8 cellular contexts compared by ENCODE assay signal in the genomic region with DNA sequence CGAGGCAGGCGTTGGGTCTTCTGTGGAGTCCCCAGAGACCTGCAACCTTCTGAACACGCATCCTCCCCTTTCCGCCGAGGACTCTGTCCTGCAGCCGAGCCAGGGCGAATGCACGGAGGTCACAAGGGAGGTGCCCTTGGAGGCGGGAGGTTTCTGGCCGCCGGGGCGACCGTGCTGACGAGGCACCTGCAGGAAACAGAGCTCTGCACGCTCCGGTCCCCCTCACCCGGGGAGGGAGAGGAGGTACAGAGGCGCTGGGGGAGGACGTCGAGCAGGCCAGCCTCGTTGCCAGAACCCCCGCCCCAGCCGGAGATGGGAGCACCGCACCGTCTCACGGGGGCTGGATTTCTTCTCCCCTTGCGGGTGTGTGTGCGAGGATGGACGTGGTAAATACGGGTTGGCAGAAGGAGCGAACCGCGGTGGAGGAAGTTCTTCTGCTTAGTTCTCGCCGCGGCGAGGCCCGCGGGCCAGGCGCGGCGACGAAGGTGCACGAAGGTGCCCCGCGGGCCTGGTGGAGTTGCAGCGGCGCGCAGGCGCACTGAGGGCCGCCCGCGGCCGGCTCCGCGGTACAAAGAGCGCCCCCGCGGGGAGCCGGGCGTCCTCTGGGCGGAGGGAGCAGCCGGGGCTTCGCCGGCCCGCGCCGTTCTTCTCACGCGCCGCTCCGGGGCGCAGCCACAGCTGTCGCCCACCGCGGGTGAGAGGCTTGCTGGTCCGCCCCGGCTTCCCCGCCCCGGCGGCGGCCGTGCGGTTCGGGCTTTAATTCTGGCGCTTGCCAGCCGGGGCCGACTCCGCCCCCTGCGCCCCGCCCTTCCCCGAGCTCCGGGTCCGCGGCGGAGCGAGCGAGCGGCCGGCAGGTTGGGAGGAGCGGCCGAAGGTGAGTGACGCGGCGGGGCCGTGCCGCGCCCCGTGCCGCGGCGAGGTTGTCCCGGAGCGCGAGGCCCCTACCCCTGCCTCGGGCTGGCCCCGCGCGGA. TPM values are rescaled to one million over a fixed set of nuclear protein-coding genes. Genes with fewer than 3 reads are reported as not detected.
DNase-seq lines count a peak whose midpoint lies in the region; ATAC-seq and TF ChIP-seq lines count a peak whose summit lies in the region.

A gene (plus strand): TSS at position 815 of the 972 bp plus-strand sequence.

- ATAC-seq in GM19452 (IDR thresholded peaks at IDR 0.05; ENCODE audit: unreplicated experiment) (peak; percentile 92), HG03565 (IDR thresholded peaks at IDR 0.05; ENCODE audit: unreplicated experiment) (peak; percentile 69), Panc1 (peak; percentile 93)
- ATAC-seq in activated T-helper 17 cell treated with anti-CD3 and anti-CD28 coated beads, Interleukin-2, amount 50 U/mL, for 72 hours (replicated peaks) = peak; percentile 88
- ATAC-seq in naive thymus-derived CD8-positive, alpha-beta T cell = peak; percentile 77 to 87
- peak; percentile 86 to 90 for ATAC-seq in stimulated activated naive B cell treated with anti-CD40 and anti-IgM and Interleukin-4, amounts not matched to agents 10 μg/mL and 1 μg/mL and 100 μg/mL, for 72 hours (replicated peaks)

- peaks cover 5% of the 10 kb centered on the region for H3K4me1 Mint-ChIP-seq in activated T-helper 17 cell treated with anti-CD3 and anti-CD28 coated beads, Interleukin-2, amount 50 U/mL, for 72 hours
- peaks cover 2 to 26% (median 18%) of the 10 kb centered on the region in 4 donors for H3K4me1 Mint-ChIP-seq in naive thymus-derived CD8-positive, alpha-beta T cell
- H3K4me1 Mint-ChIP-seq in stimulated activated naive B cell treated with anti-CD40 and anti-IgM and Interleukin-4, amounts not matched to agents 10 μg/mL and 1 μg/mL and 100 μg/mL, for 72 hours = peaks cover 8 to 11% of the 10 kb centered on the region in 2 donors

- H3K4me3 ChIP-seq in Panc1 (ENCODE audit: low read depth in 2 of 2, low read length in 2 of 2) (peak within 1 kb of the TSS; percentile 46 to 58), fibroblast of mammary gland (ENCODE audit: control insufficient read depth, low read depth, low read length) (peak within 1 kb of the TSS; percentile 32)

- intact Hi-C loops in Panc1 (cut with micrococcal nuclease; ENCODE audit: unreplicated experiment) = no loop called here

- peak; percentile 47 for TF ChIP-seq CTCF in Panc1 (IDR thresholded peaks at IDR 0.05)
- no peak for TF ChIP-seq CTCF in fibroblast of mammary gland (conservative IDR thresholded peaks at IDR 0.05; ENCODE audit: control insufficient read depth, insufficient read depth, low read depth, low read length)

- POLR2A ChIA-PET in Panc1 (lab: Charles Lee) = no interaction called here
- POLR2A ChIA-PET in naive thymus-derived CD8-positive, alpha-beta T cell (lab: Charles Lee) = interaction anchor here (0.6 to 1.8 kb wide), 7 partner anchors 11 to 222 kb away, joined by 3 to 6 read pairs (median 5); no protein-coding TSS in a partner anchor

- CTCF ChIA-PET in Panc1 (lab: Charles Lee) = no interaction called here

- peak within 1 kb of the TSS; percentile 85 for H3K4me3 Mint-ChIP-seq in activated T-helper 17 cell treated with anti-CD3 and anti-CD28 coated beads, Interleukin-2, amount 50 U/mL, for 72 hours
- H3K4me3 Mint-ChIP-seq in naive thymus-derived CD8-positive, alpha-beta T cell = peak within 1 kb of the TSS; percentile 80 to 93 (median 88)
- peak within 1 kb of the TSS; percentile 86 to 94 for H3K4me3 Mint-ChIP-seq in stimulated activated naive B cell treated with anti-CD40 and anti-IgM and Interleukin-4, amounts not matched to agents 10 μg/mL and 1 μg/mL and 100 μg/mL, for 72 hours

- no peaks in the 10 kb centered on the region for H3K27me3 ChIP-seq in Panc1 (ENCODE audit: control insufficient read depth, insufficient read depth, low read length)

- H3K9me3 Mint-ChIP-seq in activated T-helper 17 cell treated with anti-CD3 and anti-CD28 coated beads, Interleukin-2, amount 50 U/mL, for 72 hours = no peaks in the 10 kb centered on the region
- no peaks in the 10 kb centered on the region for H3K9me3 Mint-ChIP-seq in naive thymus-derived CD8-positive, alpha-beta T cell
- no peaks in the 10 kb centered on the region for H3K9me3 Mint-ChIP-seq in stimulated activated naive B cell treated with anti-CD40 and anti-IgM and Interleukin-4, amounts not matched to agents 10 μg/mL and 1 μg/mL and 100 μg/mL, for 72 hours

- DNase-seq in COLO668 (lab: John Stamatoyannopoulos, UW; ENCODE audit: unreplicated experiment) (peak; percentile 93), Panc1 (ENCODE audit: low read depth, low spot score) (no peak), fibroblast of mammary gland (ENCODE audit: low read depth) (peak; percentile 29)
- DNase-seq in naive thymus-derived CD8-positive, alpha-beta T cell = peak; percentile 63 to 83 (median 72)
- DNase-seq in stimulated activated naive B cell treated with anti-CD40 and anti-IgM and Interleukin-4, amounts not matched to agents 10 μg/mL and 1 μg/mL and 100 μg/mL, for 72 hours = peak; percentile 67

- H3K9me3 ChIP-seq in Panc1 (ENCODE audit: control insufficient read depth, insufficient read depth, low read depth, low read length) = no peaks in the 10 kb centered on the region

- H3K36me3 Mint-ChIP-seq in activated T-helper 17 cell treated with anti-CD3 and anti-CD28 coated beads, Interleukin-2, amount 50 U/mL, for 72 hours (ENCODE audit: low read depth) = no peaks in the 10 kb centered on the region
- H3K36me3 Mint-ChIP-seq in naive thymus-derived CD8-positive, alpha-beta T cell = no peaks in the 10 kb centered on the region
- H3K36me3 Mint-ChIP-seq in stimulated activated naive B cell treated with anti-CD40 and anti-IgM and Interleukin-4, amounts not matched to agents 10 μg/mL and 1 μg/mL and 100 μg/mL, for 72 hours = peaks cover 0 to under 1% of the 10 kb centered on the region in 2 donors

- H3K36me3 ChIP-seq in Panc1 (ENCODE audit: control insufficient read depth, insufficient read depth, low read length) = no peaks in the 10 kb centered on the region

- no peaks in the 10 kb centered on the region; the same call in 1 of the 2 replicates for H3K4me1 ChIP-seq in Panc1 (ENCODE audit: control insufficient read depth, insufficient read depth, low read length)

- peak within 1 kb of the TSS; percentile 68 for H3K27ac ChIP-seq in Panc1 (ENCODE audit: low read length)

- in situ Hi-C loops in Panc1 (cut with HindIII; ENCODE audit: low pct_unique_long_range_greater_than_20kb, low sequenced_read_pairs) = no loop called here

- BruUV-seq in Panc1 (replicated peaks; lab: Mats Ljungman, UMichigan) = no TSS peak

- peak within 1 kb of the TSS; percentile 74 for H3K27ac Mint-ChIP-seq in activated T-helper 17 cell treated with anti-CD3 and anti-CD28 coated beads, Interleukin-2, amount 50 U/mL, for 72 hours
- H3K27ac Mint-ChIP-seq in naive thymus-derived CD8-positive, alpha-beta T cell = peak within 1 kb of the TSS; percentile 63 to 90 (median 83)
- peak within 1 kb of the TSS; percentile 84 for H3K27ac Mint-ChIP-seq in stimulated activated naive B cell treated with anti-CD40 and anti-IgM and Interleukin-4, amounts not matched to agents 10 μg/mL and 1 μg/mL and 100 μg/mL, for 72 hours

- peaks cover 3% of the 10 kb centered on the region for H3K27me3 Mint-ChIP-seq in activated T-helper 17 cell treated with anti-CD3 and anti-CD28 coated beads, Interleukin-2, amount 50 U/mL, for 72 hours
- H3K27me3 Mint-ChIP-seq in naive thymus-derived CD8-positive, alpha-beta T cell = peaks cover 0 to 22% (median 5%) of the 10 kb centered on the region in 5 donors
- H3K27me3 Mint-ChIP-seq in stimulated activated naive B cell treated with anti-CD40 and anti-IgM and Interleukin-4, amounts not matched to agents 10 μg/mL and 1 μg/mL and 100 μg/mL, for 72 hours = peaks cover 34 to 37% of the 10 kb centered on the region in 2 donors

RNA-seq across cellular contexts. Expression of the gene that starts here (rescaled TPM):
- 14.5 TPM for total RNA-seq in Panc1 (2021; ENCODE audit: unreplicated experiment)
- 9.0 TPM for polyA plus RNA-seq in Panc1 (2012; ENCODE audit: insufficient read length)
- 1 to 10 TPM; 3.5 to 5.8 TPM for total RNA-seq in activated T-helper 17 cell treated with anti-CD3 and anti-CD28 coated beads, Interleukin-2, amount 50 U/mL, for 72 hours
- 10 to 100 TPM; 10.1 to 13.0 TPM for total RNA-seq in naive thymus-derived CD8-positive, alpha-beta T cell
- 10 to 100 TPM in 1 of 3 donors, 1 to 10 TPM in 2; 1.0 to 12.9 (median 5.4) TPM for polyA plus RNA-seq in naive thymus-derived CD8-positive, alpha-beta T cell
